Comparison of ENCODE assay signal across 8 cellular contexts in the genomic region with DNA sequence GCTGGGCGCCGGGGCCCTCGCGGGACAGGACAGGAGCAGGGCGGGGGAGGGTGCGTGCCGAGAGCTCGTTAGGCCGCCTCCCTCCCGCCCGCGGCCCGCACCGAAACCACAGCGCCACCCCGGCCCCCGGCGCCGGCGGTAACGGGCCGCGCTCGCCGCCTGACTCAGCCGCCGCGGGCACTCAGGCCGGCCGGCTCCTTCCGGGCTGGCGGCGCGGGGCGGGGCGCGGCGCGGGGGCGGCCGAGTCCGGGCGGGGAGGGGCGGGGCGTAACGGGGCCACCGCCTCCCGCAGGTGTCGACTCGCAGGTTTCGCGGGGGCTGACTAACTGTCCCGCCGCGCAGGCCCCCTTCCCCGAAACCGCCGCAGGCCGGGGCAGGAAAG. TPM values are rescaled to one million over a fixed set of nuclear protein-coding genes. Genes with fewer than 3 reads are reported as not detected.
DNase-seq lines count a peak whose midpoint lies in the region; ATAC-seq and TF ChIP-seq lines count a peak whose summit lies in the region.

A gene with protein sequence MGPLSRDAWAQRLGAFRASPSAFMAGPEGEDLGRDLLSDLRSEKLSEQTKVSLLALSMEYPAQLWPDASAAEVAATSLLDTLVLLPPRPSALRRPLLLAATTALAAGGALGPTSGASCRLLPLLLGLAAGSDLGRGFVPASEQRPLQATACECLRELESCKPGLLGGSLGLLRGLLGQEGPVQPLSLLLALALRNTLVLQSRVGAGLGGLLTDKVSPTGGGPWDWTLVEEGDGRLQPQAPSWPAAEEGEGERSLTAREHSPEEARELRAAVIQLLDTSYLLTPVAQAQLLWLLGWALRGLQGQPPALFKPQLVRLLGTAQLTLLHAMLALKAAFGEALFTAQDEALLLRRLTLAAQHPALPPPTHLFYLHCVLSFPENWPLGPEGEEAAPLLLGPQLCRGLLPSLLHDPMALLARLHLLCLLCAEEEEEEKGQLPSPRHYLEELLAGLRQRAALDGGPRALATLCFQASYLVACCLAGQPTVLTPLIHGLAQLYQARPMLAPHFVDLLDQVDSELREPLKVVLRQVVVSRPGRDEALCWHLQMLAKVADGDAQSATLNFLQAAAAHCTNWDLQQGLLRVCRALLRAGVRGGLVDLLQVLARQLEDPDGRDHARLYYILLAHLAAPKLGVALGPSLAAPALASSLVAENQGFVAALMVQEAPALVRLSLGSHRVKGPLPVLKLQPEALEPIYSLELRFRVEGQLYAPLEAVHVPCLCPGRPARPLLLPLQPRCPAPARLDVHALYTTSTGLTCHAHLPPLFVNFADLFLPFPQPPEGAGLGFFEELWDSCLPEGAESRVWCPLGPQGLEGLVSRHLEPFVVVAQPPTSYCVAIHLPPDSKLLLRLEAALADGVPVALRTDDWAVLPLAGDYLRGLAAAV (minus strand): TSS at position 207 of the 382 bp plus-strand sequence. CDS start 385 bp downstream, outside the sequence.

- under 1% methylated on average over 57 of the region's 59 CpGs for WGBS in right cardiac atrium

- peaks cover 0 to 7% of the 10 kb centered on the region in 2 donors for H3K36me3 Mint-ChIP-seq in CD4-positive, alpha-beta memory T cell

- H3K4me1 ChIP-seq in CD4-positive, alpha-beta memory T cell (ENCODE audit: insufficient read depth, low read length): peaks cover 25% of the 10 kb centered on the region
- H3K4me1 ChIP-seq in right cardiac atrium (ENCODE audit: control insufficient read depth, insufficient read depth, low read length) (no peaks in the 10 kb centered on the region), rectal smooth muscle tissue (ENCODE audit: control insufficient read depth, insufficient read depth, low read length) (peaks cover 4% of the 10 kb centered on the region), vagina (peaks cover 37% of the 10 kb centered on the region)

- H3K4me3 Mint-ChIP-seq in CD4-positive, alpha-beta memory T cell: peak within 1 kb of the TSS; percentile 74 to 89 (median 84)

- H3K9me3 Mint-ChIP-seq in CD4-positive, alpha-beta memory T cell: no peaks in the 10 kb centered on the region

- no peaks in the 10 kb centered on the region for H3K9me3 ChIP-seq in CD4-positive, alpha-beta memory T cell (ENCODE audit: control insufficient read depth in 1 of 2, low read length in 2 of 2)
- H3K9me3 ChIP-seq in right cardiac atrium (ENCODE audit: control insufficient read depth, low read length) (no peaks in the 10 kb centered on the region), vagina (no peaks in the 10 kb centered on the region)

- peak within 1 kb of the TSS; percentile 62 for H3K27ac ChIP-seq in CD4-positive, alpha-beta memory T cell (ENCODE audit: low read depth, low read length)
- H3K27ac ChIP-seq in angular gyrus (ENCODE audit: low read depth, low read length): peak within 1 kb of the TSS; percentile 30
- peak within 1 kb of the TSS; percentile 26 for H3K27ac ChIP-seq in right cardiac atrium (ENCODE audit: low read length)
- H3K27ac ChIP-seq in rectal smooth muscle tissue (ENCODE audit: low read depth, low read length): peak within 1 kb of the TSS; percentile 59
- H3K27ac ChIP-seq in vagina: peak within 1 kb of the TSS; percentile 76

- peak within 1 kb of the TSS; percentile 54 to 65 for H3K4me3 ChIP-seq in CD4-positive, alpha-beta memory T cell (ENCODE audit: low read length in 2 of 2)
- peak within 1 kb of the TSS; percentile 94 for H3K4me3 ChIP-seq in right cardiac atrium (ENCODE audit: low read length)
- peak within 1 kb of the TSS; percentile 94 for H3K4me3 ChIP-seq in rectal smooth muscle tissue (ENCODE audit: low read length)
- peak within 1 kb of the TSS; percentile 79 to 99 for H3K4me3 ChIP-seq in vagina

- CTCF ChIA-PET in CD4-positive, alpha-beta memory T cell (lab: Charles Lee; ENCODE audit: partially characterized antibody): interaction anchor here (0.6 to 9.0 kb wide), 17 partner anchors 7 to 204 kb away, joined by 3 to 107 read pairs (median 7); a partner anchor contains a TSS

- H3K27me3 Mint-ChIP-seq in CD4-positive, alpha-beta memory T cell: peaks cover 0 to 2% of the 10 kb centered on the region in 2 donors

- peak in 1 of 2 donors; percentile 12 for TF ChIP-seq POLR2A in vagina (IDR thresholded peaks at IDR 0.05)

- no peaks in the 10 kb centered on the region for H3K27me3 ChIP-seq in CD4-positive, alpha-beta memory T cell (ENCODE audit: insufficient read depth, low read length)
- H3K27me3 ChIP-seq in right cardiac atrium (ENCODE audit: control insufficient read depth, insufficient read depth) (no peaks in the 10 kb centered on the region), rectal smooth muscle tissue (ENCODE audit: control insufficient read depth, insufficient read depth, low read length) (peaks cover 2% of the 10 kb centered on the region), vagina (peaks cover 2% of the 10 kb centered on the region)

- intact Hi-C loops in CD4-positive, alpha-beta memory T cell (cut with micrococcal nuclease): loop anchor here (1.0 to 2.0 kb wide), 5 partner anchors 34 to 209 kb away; a partner anchor contains a TSS
- intact Hi-C loops in right cardiac atrium (cut with DNase I): loop anchor here in 3 of 4 donors (5.0 kb wide), 2 partner anchors 37 to 68 kb away; a partner anchor contains a TSS
- intact Hi-C loops in vagina (cut with DNase I): loop anchor here (5.0 kb wide), 2 partner anchors 37 to 68 kb away; a partner anchor contains a TSS

- no peak for TF ChIP-seq CTCF in vagina (IDR thresholded peaks at IDR 0.05)

- ATAC-seq in HG03571 (IDR thresholded peaks at IDR 0.05; ENCODE audit: unreplicated experiment) (peak; percentile 43), right cardiac atrium (peak; percentile 59 to 65)

- H3K36me3 ChIP-seq in CD4-positive, alpha-beta memory T cell (ENCODE audit: insufficient read depth, low read length): peaks cover 3% of the 10 kb centered on the region
- peaks cover 2% of the 10 kb centered on the region for H3K36me3 ChIP-seq in rectal smooth muscle tissue (ENCODE audit: control insufficient read depth, insufficient read depth, low read length)
- peaks cover 0 to 20% of the 10 kb centered on the region in 2 donors for H3K36me3 ChIP-seq in vagina

- POLR2A ChIA-PET in CD4-positive, alpha-beta memory T cell (lab: Charles Lee; ENCODE audit: partially characterized antibody): interaction anchor here (0.7 to 2.8 kb wide), 16 partner anchors 8 to 271 kb away, joined by 3 to 24 read pairs (median 4); a partner anchor contains a TSS

- H3K9ac ChIP-seq in rectal smooth muscle tissue (ENCODE audit: low read length): peak within 1 kb of the TSS; percentile 93

- peak; percentile 61 to 77 (median 64) for DNase-seq in CD4-positive, alpha-beta memory T cell
- DNase-seq in GM19240 (ENCODE audit: insufficient read length, low spot score): peak; percentile 84
- peak; percentile 56 to 75 (median 64) for DNase-seq in T-helper 1 cell
- DNase-seq in right cardiac atrium: peak; percentile 58 to 86 (median 81)
- DNase-seq in vagina (ENCODE audit: extremely low spot score in 2 of 2): peak; percentile 67 to 82

- peak within 1 kb of the TSS in 6 of 7 donors; percentile 49 to 74 (median 72) for H3K27ac Mint-ChIP-seq in CD4-positive, alpha-beta memory T cell

- H3K4me1 Mint-ChIP-seq in CD4-positive, alpha-beta memory T cell: peaks cover 10 to 28% (median 20%) of the 10 kb centered on the region in 4 donors

RNA-seq across cellular contexts. Expression of the gene that starts here (rescaled TPM):
- 10 to 100 TPM; 25.6 to 26.9 TPM for total RNA-seq in CD4-positive, alpha-beta memory T cell
- 10 to 100 TPM in 1 of 2 donors, 1 to 10 TPM in 1; 5.2 to 13.7 TPM for polyA plus RNA-seq in CD4-positive, alpha-beta memory T cell
- total RNA-seq in right cardiac atrium: 10 to 100 TPM in 1 of 4 donors, 1 to 10 TPM in 3; 9.0 to 14.1 (median 9.1) TPM
- polyA plus RNA-seq in right cardiac atrium: 6.6 TPM
- total RNA-seq in vagina: 16.5 TPM

Comparison
In these comparisons a context has a peak if more than half of its experiments do, and no peak if none do; other contexts are left out.
1. Peak in every context shown above with its lines: DNase-seq, ATAC-seq, H3K4me3 ChIP-seq and H3K27ac ChIP-seq.
2. H3K27ac ChIP-seq: peak in every context shown above with its lines; median percentile 76 in vagina; 62 in CD4-positive, alpha-beta memory T cell; 59 in rectal smooth muscle tissue; 30 in angular gyrus; 26 in right cardiac atrium.